In the genomic region with DNA sequence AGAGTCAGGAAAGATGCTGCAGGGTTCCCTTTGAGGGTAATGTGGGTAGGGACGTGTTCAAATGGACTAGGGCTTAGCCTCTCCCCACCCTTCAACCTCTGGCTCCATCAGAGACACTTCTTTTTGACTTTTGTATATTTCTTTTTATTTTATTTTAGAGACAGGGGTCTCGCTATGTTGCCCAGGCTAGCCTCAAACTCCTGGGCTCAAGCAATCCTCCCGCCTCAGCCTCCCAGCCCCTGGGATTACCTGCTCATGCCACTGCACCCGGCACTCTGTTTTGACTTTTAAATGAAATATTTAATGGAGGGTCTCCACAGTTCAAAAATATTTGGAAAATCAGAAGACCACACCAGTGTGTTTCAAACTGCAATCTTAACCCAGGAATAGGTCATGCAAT, we compare ENCODE assay signal across 31 cellular contexts. TPM values are rescaled to one million over a fixed set of nuclear protein-coding genes. Genes with fewer than 3 reads are reported as not detected.
"Had no signal": no experiment of that assay in that cellular context is flagged by ENCODE, and none has a peak within 500 bp of the region (broad histone marks: within the 10 kb centered on the region; RNA-seq: fewer than 3 reads in every experiment).

No MANE protein-coding gene starts in this region.

- H3K4me3 ChIP-seq: stomach, suprapubic skin, testis, thoracic aorta, thyroid gland, tibial artery, tibial nerve, transverse colon, upper lobe of left lung, upper lobe of right lung, uterus, vagina had no signal

- H3K9me3 ChIP-seq: stomach, suprapubic skin, testis, thoracic aorta, thyroid gland, tibial artery, tibial nerve, transverse colon, upper lobe of left lung, upper lobe of right lung, uterus, vagina had no signal

- H3K27ac ChIP-seq: stomach, suprapubic skin, testis, thoracic aorta, thyroid gland, tibial artery, tibial nerve, transverse colon, upper lobe of left lung, upper lobe of right lung, uterus, vagina had no signal

- H3K27me3 ChIP-seq: stomach, suprapubic skin, testis, thyroid gland, tibial nerve, transverse colon, upper lobe of left lung, uterus, vagina had no signal

- ATAC-seq: stimulated activated effector memory CD8-positive, alpha-beta T cell treated with anti-CD3 and anti-CD28 coated beads, Interleukin-12 subunit alpha, Interleukin-12 subunit beta, amount 100 ng/mL, for 72 hours; stimulated activated memory B cell treated with anti-CD40 and anti-IgM and Interleukin-4, amounts not matched to agents 10 μg/mL and 1 μg/mL and 100 μg/mL, for 72 hours; stimulated activated naive B cell treated with anti-CD40 and anti-IgM and Interleukin-4, amounts not matched to agents 10 μg/mL and 1 μg/mL and 100 μg/mL, for 72 hours; stimulated activated naive CD8-positive, alpha-beta T cell treated with anti-CD3 and anti-CD28 coated beads, Interleukin-15, amount 100 ng/mL, for 72 hours; stimulated activated naive CD8-positive, alpha-beta T cell treated with anti-CD3 and anti-CD28 coated beads, Interleukin-15, Interleukin-2, amounts not matched to agents 100 U/mL and 50 U/mL, for 24 hours; upper lobe of right lung had no signal

- FAIRE-seq: urothelium cell line had no signal

- H3K36me3 ChIP-seq: stomach, suprapubic skin, thoracic aorta, thyroid gland, tibial artery, tibial nerve, transverse colon, upper lobe of left lung, upper lobe of right lung, uterus, vagina had no signal

- H3K4me1 ChIP-seq: suprapubic skin, testis, thyroid gland, tibial artery, tibial nerve, upper lobe of left lung, upper lobe of right lung, uterus, vagina had no signal

- DNase-seq: stimulated activated CD4-positive, alpha-beta T cell treated with anti-CD3 and anti-CD28 coated beads, Interleukin-2, amount 100 ng/mL, for 48 hours; stimulated activated CD4-positive, alpha-beta T cell treated with anti-CD3 and anti-CD28 coated beads, Interleukin-4, amount 100 ng/mL, for 1 hour; stimulated activated CD4-positive, alpha-beta T cell treated with anti-CD3 and anti-CD28 coated beads, Interleukin-4, amount 100 ng/mL, for 24 hours; stimulated activated CD4-positive, alpha-beta T cell treated with anti-CD3 and anti-CD28 coated beads, Interleukin-4, amount 100 ng/mL, for 4 hours; stimulated activated CD8-positive, alpha-beta memory T cell treated with anti-CD3 and anti-CD28 coated beads, Interleukin-4, amount 100 ng/mL, for 48 hours; stimulated activated naive B cell treated with anti-CD40 and anti-IgM and Interleukin-4, amounts not matched to agents 10 μg/mL and 1 μg/mL and 100 μg/mL, for 72 hours; stimulated activated naive CD4-positive, alpha-beta T cell; stimulated activated naive CD4-positive, alpha-beta T cell treated with Interleukin-2 at 50 U/mL for 16 hours; stimulated activated naive CD8-positive, alpha-beta T cell treated with anti-CD3 and anti-CD28 coated beads, Interleukin-15, amount 100 ng/mL, for 72 hours; stimulated activated naive CD8-positive, alpha-beta T cell treated with anti-CD3 and anti-CD28 coated beads, Interleukin-15, Interleukin-2, amounts not matched to agents 100 U/mL and 50 U/mL, for 24 hours; stomach; substantia nigra; testis; thyroid gland; transverse colon; trophoblast cell; upper lobe of left lung; upper lobe of right lung; uterus had no signal

RNA-seq across cellular contexts. Expression of gene HNF4A, which starts 8.6 kb away (rescaled TPM):
- total RNA-seq: subcutaneous adipose tissue, suprapubic skin, temporal lobe, thyroid gland, tibial nerve, ureter, urinary bladder, vagina had no signal

RNA-seq across cellular contexts. Expression of gene R3HDML, which starts 27.2 kb away (rescaled TPM):
- total RNA-seq: stomach, subcutaneous adipose tissue, suprapubic skin, temporal lobe, thoracic aorta, thyroid gland, tibial nerve, transverse colon, upper lobe of left lung, upper lobe of right lung, ureter, urinary bladder, uterus, vagina had no signal
- polyA plus RNA-seq: stomach, urinary bladder had no signal
